In the genomic region with DNA sequence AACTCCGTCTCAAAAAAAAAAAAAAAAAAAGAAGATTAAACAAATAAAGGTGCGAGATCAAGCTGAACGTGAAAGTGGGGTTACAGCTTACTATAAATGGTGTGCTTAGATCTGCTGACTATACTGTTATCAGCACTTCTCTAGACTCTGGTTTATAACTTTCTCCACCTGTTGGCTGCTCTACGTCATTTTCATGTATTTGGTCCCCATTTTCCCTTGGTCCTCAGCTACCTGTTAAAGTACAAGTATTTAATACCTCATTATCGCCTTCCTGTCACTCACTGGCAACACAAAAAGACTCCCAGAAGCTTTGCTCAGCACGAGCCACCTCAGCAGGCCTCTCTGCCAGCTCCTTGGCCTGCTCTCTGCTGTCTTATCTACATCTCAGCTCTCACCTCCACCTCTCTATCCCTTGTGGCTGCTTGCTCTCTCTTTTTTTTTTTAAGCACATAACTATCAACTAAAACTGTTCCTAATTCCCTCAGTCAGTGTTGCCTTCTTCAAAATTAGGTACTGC, we compare ENCODE assay signal across 25 cellular contexts.
A peak's percentile ranks its signal among the peaks of the same experiment; 100 is the strongest.
DNase-seq lines count a peak whose midpoint lies in the region; ATAC-seq and TF ChIP-seq lines count a peak whose summit lies in the region.
"Had no signal": no experiment of that assay in that cellular context is flagged by ENCODE, and none has a peak within 500 bp of the region (broad histone marks: within the 10 kb centered on the region; RNA-seq: fewer than 3 reads in every experiment).

No MANE protein-coding gene starts in this region.

- H3K4me3 Mint-ChIP-seq in nephron progenitor cell: no peak overlapping the region
- H3K4me3 Mint-ChIP-seq: activated naive CD4-positive, alpha-beta T cell treated with anti-CD3 and anti-CD28 coated beads for 36 hours; naive thymus-derived CD4-positive, alpha-beta T cell; stimulated activated naive CD8-positive, alpha-beta T cell treated with anti-CD3 and anti-CD28 coated beads, Interleukin-15, Interleukin-2, amounts not matched to agents 100 ng/mL and 50 ng/mL, for 24 hours had no signal

- intact Hi-C loops in Right ventricle myocardium superior (cut with DNase I): loop anchor here (10.0 kb wide), 1 partner anchor 116 kb away; a partner anchor contains a TSS
- intact Hi-C loops in cardiac septum (cut with DNase I): no loop called here
- intact Hi-C loops in heart right ventricle (cut with DNase I): loop anchor here in 5 of 10 donors (5.0 to 10.0 kb wide), 2 partner anchors 66 to 69 kb away; no protein-coding TSS in a partner anchor
- intact Hi-C loops in upper lobe of right lung (cut with DNase I): no loop called here

- WGBS in heart right ventricle, 2 donors: 55 to 66% methylated on average over 6 of the region's 6 CpGs

- H3K27me3 Mint-ChIP-seq in nephron progenitor cell (ENCODE audit: low read depth, poor library complexity): no peaks in the 10 kb centered on the region
- H3K27me3 Mint-ChIP-seq: naive thymus-derived CD4-positive, alpha-beta T cell; stimulated activated naive CD8-positive, alpha-beta T cell treated with anti-CD3 and anti-CD28 coated beads, Interleukin-15, Interleukin-2, amounts not matched to agents 100 ng/mL and 50 ng/mL, for 24 hours had no signal

- H3K4me3 ChIP-seq in heart right ventricle (no peak overlapping the region), upper lobe of right lung (no peak overlapping the region)
- H3K4me3 ChIP-seq: transverse colon had no signal

- ATAC-seq in Right ventricle myocardium superior (ENCODE audit: poor library complexity): peak; percentile 10
- ATAC-seq in heart right ventricle: peak in 3 of 8 donors; percentile 23 to 37 (median 31)
- ATAC-seq in upper lobe of right lung: peak; percentile 26
- no peak for ATAC-seq in GM21515 (IDR thresholded peaks at IDR 0.05; ENCODE audit: unreplicated experiment)
- ATAC-seq in GM19463 (IDR thresholded peaks at IDR 0.05; ENCODE audit: unreplicated experiment): no peak
- ATAC-seq: HepG2; naive thymus-derived CD4-positive, alpha-beta T cell had no signal

- TF ChIP-seq CTCF in heart right ventricle (IDR thresholded peaks at IDR 0.05) (no peak), nephron progenitor cell (IDR thresholded peaks at IDR 0.05) (no peak), upper lobe of right lung (IDR thresholded peaks at IDR 0.05) (no peak)

- H3K27ac Mint-ChIP-seq in nephron progenitor cell: peak overlapping the region; percentile 42
- H3K27ac Mint-ChIP-seq: activated naive CD4-positive, alpha-beta T cell treated with anti-CD3 and anti-CD28 coated beads for 36 hours had no signal

- H3K4me1 ChIP-seq in heart right ventricle (peaks cover 0 to 52% (median 13%) of the 10 kb centered on the region in 9 donors), upper lobe of right lung (peaks cover 8% of the 10 kb centered on the region)

- no peaks in the 10 kb centered on the region for H3K27me3 ChIP-seq in heart right ventricle
- no peaks in the 10 kb centered on the region for H3K27me3 ChIP-seq in upper lobe of right lung
- H3K27me3 ChIP-seq: transverse colon had no signal

- H3K9me3 Mint-ChIP-seq in nephron progenitor cell: no peaks in the 10 kb centered on the region
- H3K9me3 Mint-ChIP-seq: activated naive CD4-positive, alpha-beta T cell treated with anti-CD3 and anti-CD28 coated beads for 36 hours; naive thymus-derived CD4-positive, alpha-beta T cell; stimulated activated naive CD8-positive, alpha-beta T cell treated with anti-CD3 and anti-CD28 coated beads, Interleukin-15, Interleukin-2, amounts not matched to agents 100 ng/mL and 50 ng/mL, for 24 hours had no signal

- DNase-seq in Right ventricle myocardium superior (no peak), cardiac septum (ENCODE audit: low spot score) (no peak), heart right ventricle (no peak), nephron progenitor cell (no peak), upper lobe of right lung (no peak), NCI-H2029 treated with DMSO at 0.1 percent for 48 hours (lab: John Stamatoyannopoulos, UW) (no peak)
- DNase-seq: activated CD4-positive, alpha-beta T cell treated with anti-CD3 and anti-CD28 coated beads for 48 hours; activated naive CD4-positive, alpha-beta T cell treated with anti-CD3 and anti-CD28 coated beads for 36 hours; activated T-cell treated with anti-CD3 and anti-CD28 coated beads, Interleukin-2, amount 50 U/mL, for 48 hours; AML-193; amniotic stem cell; dermis blood vessel endothelial cell; naive thymus-derived CD4-positive, alpha-beta T cell; NCI-H1092; NCI-H1930; NCI-H774; occipital lobe; stimulated activated CD4-positive, alpha-beta T cell treated with anti-CD3 and anti-CD28 coated beads, Interleukin-4, amount 100 ng/mL, for 4 hours; transverse colon had no signal

- H3K4me1 Mint-ChIP-seq in nephron progenitor cell: peaks cover 51% of the 10 kb centered on the region

- H3K36me3 ChIP-seq in heart right ventricle (peaks cover 0 to 35% (median 5%) of the 10 kb centered on the region in 9 donors), upper lobe of right lung (peaks cover 9% of the 10 kb centered on the region)

- H3K36me3 Mint-ChIP-seq in nephron progenitor cell (ENCODE audit: low read depth): peaks cover 21% of the 10 kb centered on the region

- no peaks in the 10 kb centered on the region for H3K9me3 ChIP-seq in heart right ventricle
- H3K9me3 ChIP-seq in upper lobe of right lung: no peaks in the 10 kb centered on the region
- H3K9me3 ChIP-seq: transverse colon had no signal

- H3K27ac ChIP-seq in heart right ventricle (peak overlapping the region; percentile 62 to 94 (median 81)), upper lobe of right lung (peak overlapping the region; percentile 42)
- H3K27ac ChIP-seq: 22Rv1, RWPE1, transverse colon had no signal

Comparison
In these comparisons a context has a peak if more than half of its experiments do, and no peak if none do; other contexts are left out.
1. ATAC-seq: peak in Right ventricle myocardium superior (single experiment) and upper lobe of right lung (single experiment); none in GM21515 (single experiment) and GM19463 (single experiment).